In the genomic region with DNA sequence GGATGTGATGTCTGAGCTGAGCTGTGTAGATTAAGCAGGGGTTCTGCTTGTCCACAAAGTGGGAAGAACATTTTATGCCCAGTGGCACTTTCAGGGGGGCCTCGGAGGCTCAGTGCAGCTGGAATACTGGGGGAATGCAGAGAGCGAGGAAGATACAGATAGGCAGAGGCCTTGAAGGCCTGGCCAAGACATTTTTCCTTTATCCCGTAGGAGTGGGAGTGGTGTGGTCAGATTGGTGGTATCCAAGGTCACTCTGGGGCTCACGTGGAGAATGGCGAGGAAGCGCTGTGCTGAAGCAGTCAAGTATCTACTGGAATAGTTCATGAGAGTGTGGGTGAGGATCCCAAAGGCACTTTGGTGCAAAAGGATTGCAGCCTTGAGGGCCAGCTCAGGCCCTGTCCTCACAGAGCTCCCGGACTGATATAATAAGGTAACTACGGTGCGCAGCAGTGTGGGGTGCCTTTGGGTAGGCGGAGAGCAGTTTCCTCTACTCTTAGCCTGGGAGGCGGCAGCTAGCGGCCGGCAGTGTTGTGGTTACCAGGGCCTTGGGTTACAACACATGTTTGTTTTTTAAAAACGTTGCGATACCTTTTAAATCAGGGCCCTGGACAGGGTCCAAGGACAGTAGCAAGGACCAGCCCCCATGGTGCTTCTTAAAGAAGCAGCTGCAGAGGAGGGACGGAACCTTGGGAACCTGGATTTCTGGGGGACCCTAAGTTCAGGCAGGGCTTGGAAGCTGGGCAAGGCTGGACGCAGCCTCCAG, we compare ENCODE assay signal across 9 cellular contexts. TPM values are rescaled to one million over a fixed set of nuclear protein-coding genes. Genes with fewer than 3 reads are reported as not detected.
DNase-seq lines count a peak whose midpoint lies in the region; ATAC-seq, FAIRE-seq and TF ChIP-seq lines count a peak whose summit lies in the region.
"Had no signal": no experiment of that assay in that cellular context is flagged by ENCODE, and none has a peak within 500 bp of the region (broad histone marks: within the 10 kb centered on the region; RNA-seq: fewer than 3 reads in every experiment).

No MANE protein-coding gene starts in this region.

- H3K27ac Mint-ChIP-seq in naive thymus-derived CD4-positive, alpha-beta T cell, result peak overlapping the region; percentile 25 to 95 (median 74)

- intact Hi-C loops in K562 (cut with micrococcal nuclease), result no loop called here
- intact Hi-C loops in naive thymus-derived CD4-positive, alpha-beta T cell (cut with micrococcal nuclease), result loop anchor here (1.0 to 5.0 kb wide), 4 partner anchors 10 to 62 kb away; partner anchors contain the start of gene CCDC69 (in 1 of the 2)

- DNase-seq in GM20000 (ENCODE audit: low spot score) (peak; percentile 82), K562 (ENCODE audit: extremely low read depth in 1 of 4, low spot score in 3 of 4) (no peak), ecto neural progenitor cell (ENCODE audit: low spot score) (no peak), HUDEP-2 (lab: John Stamatoyannopoulos, UW; ENCODE audit: unreplicated experiment in 76 of 76) (no peak), DMS 273 treated with DMSO at 0.1 percent for 48 hours (lab: John Stamatoyannopoulos, UW) (no peak)
- DNase-seq in naive thymus-derived CD4-positive, alpha-beta T cell, result peak in 1 of 9 donors; percentile 34

- H3K36me3 Mint-ChIP-seq in naive thymus-derived CD4-positive, alpha-beta T cell, result peaks cover 0 to 5% (median 0%) of the 10 kb centered on the region in 5 donors

- TF ChIP-seq RAD21 in K562 (CRISPR knock-in tag; conservative IDR thresholded peaks at IDR 0.05 in 1 of 2, IDR thresholded peaks at IDR 0.05 in 1 of 2), result no peak

- 12% methylated on average over 17 of the region's 17 CpGs for WGBS in K562 (ENCODE audit: insufficient coverage, low coverage, missing lambda C conversion rate)

- no peaks in the 10 kb centered on the region for H3K9me3 Mint-ChIP-seq in naive thymus-derived CD4-positive, alpha-beta T cell

- no peak for TF ChIP-seq EP300 in K562 (IDR thresholded peaks at IDR 0.05; ENCODE audit: low read length)

- FAIRE-seq in K562 (lab: Jason Lieb, UNC), result no peak
- FAIRE-seq: keratinocyte had no signal

- no peaks in the 10 kb centered on the region for H4K20me1 ChIP-seq in K562 (replicated peaks; ENCODE audit: control insufficient read depth, insufficient read depth, low read length)

- CTCF ChIA-PET in K562 (lab: Yijun Ruan, JAX; ENCODE audit: low intra/inter-chr PET ratio), result no interaction called here
- CTCF ChIA-PET in naive thymus-derived CD4-positive, alpha-beta T cell (lab: Charles Lee), result interaction anchor here (0.5 to 2.5 kb wide), 8 partner anchors 9 to 109 kb away, joined by 3 to 8 read pairs (median 5); partner anchors contain the start of gene CCDC69

- H3K36me3 ChIP-seq in K562 (ENCODE audit: control insufficient read depth, insufficient read depth, low read length), result no peaks in the 10 kb centered on the region
- no peaks in the 10 kb centered on the region for H3K36me3 ChIP-seq in naive thymus-derived CD4-positive, alpha-beta T cell (ENCODE audit: control insufficient read depth in 2 of 3, insufficient read depth in 3 of 3, low read length in 3 of 3)

- no TSS peak for BruUV-seq in K562 (replicated peaks; lab: Mats Ljungman, UMichigan)

- no peak overlapping the region for H3K4me2 ChIP-seq in K562 (ENCODE audit: insufficient read depth, low read length)

- no peaks in the 10 kb centered on the region for H3K27me3 Mint-ChIP-seq in naive thymus-derived CD4-positive, alpha-beta T cell

- in situ Hi-C loops in K562 (cut with MboI), result loop anchor here (5.0 kb wide), 2 partner anchors 62 to 112 kb away; no protein-coding TSS in a partner anchor

- peaks cover 14 to 37% (median 23%) of the 10 kb centered on the region in 7 donors for H3K4me1 Mint-ChIP-seq in naive thymus-derived CD4-positive, alpha-beta T cell

- POLR2A ChIA-PET in K562 (lab: Yijun Ruan, JAX), result interaction anchor here (0.7 to 1.6 kb wide), 3 partner anchors 11 to 22 kb away, joined by 3 to 4 read pairs (median 3); partner anchors contain the start of gene CCDC69
- POLR2A ChIA-PET in naive thymus-derived CD4-positive, alpha-beta T cell (lab: Charles Lee), result interaction anchor here (0.9 to 2.3 kb wide), 9 partner anchors 9 to 109 kb away, joined by 3 to 27 read pairs (median 8); partner anchors contain the start of genes CCDC69 and GM2A

- H3K27ac ChIP-seq in K562 (ENCODE audit: extremely low read depth, low read depth, low read length), result no peak overlapping the region
- H3K27ac ChIP-seq in naive thymus-derived CD4-positive, alpha-beta T cell (ENCODE audit: low read depth, low read length), result peak overlapping the region; percentile 10

- H3K9me3 ChIP-seq in K562 (replicated peaks; ENCODE audit: control insufficient read depth, insufficient read depth, low read depth, low read length), result no peaks in the 10 kb centered on the region
- no peaks in the 10 kb centered on the region for H3K9me3 ChIP-seq in naive thymus-derived CD4-positive, alpha-beta T cell (ENCODE audit: control insufficient read depth in 2 of 3, low read length in 3 of 3)

- peaks cover 0 to 6% of the 10 kb centered on the region in 2 experiments; a peak in 4 of 5 replicates for H3K4me1 ChIP-seq in K562 (replicated peaks in 1 of 2; ENCODE audit: control insufficient read depth in 2 of 2, insufficient read depth in 2 of 2, low read length in 2 of 2)
- H3K4me1 ChIP-seq in naive thymus-derived CD4-positive, alpha-beta T cell (ENCODE audit: control insufficient read depth in 2 of 2, insufficient read depth in 2 of 2, low read length in 2 of 2), result peaks cover 0 to 23% of the 10 kb centered on the region in 2 donors

- peak; percentile 71 for ATAC-seq in HG03565 (IDR thresholded peaks at IDR 0.05; ENCODE audit: unreplicated experiment)
- peak; percentile 70 for ATAC-seq in K562
- peak; percentile 83 for ATAC-seq in naive thymus-derived CD4-positive, alpha-beta T cell

- peaks cover 5 to 33% of the 10 kb centered on the region in 2 experiments for H3K27me3 ChIP-seq in K562 (ENCODE audit: control insufficient read depth in 2 of 2, insufficient read depth in 2 of 2, low read length in 2 of 2)
- H3K27me3 ChIP-seq in naive thymus-derived CD4-positive, alpha-beta T cell (ENCODE audit: control insufficient read depth in 2 of 2, insufficient read depth in 2 of 2, low read length in 2 of 2), result no peaks in the 10 kb centered on the region

- H3K9me1 ChIP-seq in K562 (ENCODE audit: control insufficient read depth, insufficient read depth, low read length), result no peaks in the 10 kb centered on the region

- H3K79me2 ChIP-seq in K562 (ENCODE audit: control insufficient read depth, insufficient read depth, low read length), result no peaks in the 10 kb centered on the region

- TF ChIP-seq CTCF in GM20000 (IDR thresholded peaks at IDR 0.05; ENCODE audit: extremely low read depth, missing control alignments) (no peak), K562 (IDR thresholded peaks at IDR 0.05 in 2 of 3, conservative IDR thresholded peaks at IDR 0.05 in 1 of 3; ENCODE audit: insufficient read depth in 2 of 3, low read depth in 1 of 3, low read length in 3 of 3) (no peak)

- H3K4me3 Mint-ChIP-seq in naive thymus-derived CD4-positive, alpha-beta T cell, result peak overlapping the region; percentile 62 to 80 (median 75)

- no peak for TF ChIP-seq POLR2A in K562 (conservative IDR thresholded peaks at IDR 0.05)

- no peak overlapping the region for H3K9ac ChIP-seq in K562 (ENCODE audit: insufficient read depth in 1 of 2, low read depth in 2 of 2, low read length in 2 of 2)

- peak overlapping the region; percentile 18; the same call in 1 of the 2 replicates for H2AFZ ChIP-seq in K562 (ENCODE audit: low read depth, low read length)

- peak overlapping the region; percentile 5; the same call in 1 of the 2 replicates for H3K4me3 ChIP-seq in GM08714 (ENCODE audit: low read length)
- no peak overlapping the region for H3K4me3 ChIP-seq in K562
- H3K4me3 ChIP-seq in naive thymus-derived CD4-positive, alpha-beta T cell (ENCODE audit: low read length), result peak overlapping the region; percentile 2

RNA-seq across cellular contexts. Expression of gene CCDC69, which starts 10.8 kb away (rescaled TPM):
- 4.2 and 7.7 TPM in 2 replicates for total RNA-seq in K562 (2011; cell fraction: chromatin; rRNA removed; ENCODE audit: low replicate concordance)
- total RNA-seq in K562 (2011; cell fraction: nucleolus; rRNA removed), result 3.7 and 3.8 TPM in 2 replicates
- 5.5 and 8.5 TPM in 2 replicates for total RNA-seq in K562 (2011; cell fraction: nucleoplasm; rRNA removed)
- total RNA-seq in K562 (2014; rRNA removed), result 8.0 and 10.7 TPM in 2 replicates
- 7.2 and 7.3 TPM in 2 replicates for total RNA-seq in K562 (2014; rRNA removed; fragmentation: Illumina TruSeq; extraction: Trizol)
- total RNA-seq in K562 (2015; rRNA removed; fragmentation: Illumina TruSeq; extraction: Trizol), result 10.4 and 10.6 TPM in 2 replicates
- total RNA-seq in K562 (2021), result 7.5 and 7.6 TPM in 2 replicates
- polyA plus RNA-seq in K562 (2011; rRNA removed), result 11.5 and 12.2 TPM in 2 replicates
- polyA plus RNA-seq in K562 (2011; cell fraction: cytosol; rRNA removed), result 8.8 and 11.5 TPM in 2 replicates
- 4.4 and 4.6 TPM in 2 replicates for polyA plus RNA-seq in K562 (2011; cell fraction: nucleus; rRNA removed)
- 10.4 and 12.9 TPM in 2 replicates for polyA plus RNA-seq in K562 (2012)
- 9.6 and 11.1 TPM in 2 replicates for polyA plus RNA-seq in K562 (2014; fragmentation: Illumina TruSeq; extraction: Trizol)
- polyA plus RNA-seq in K562 (2014; fragmentation: Nextera tagmentation; extraction: Ambion mirVana), result 1 to 10 TPM in 1 of 2 experiments, under 1 TPM in 1; 0.65 to 1.5 TPM
- 6.6 and 7.2 TPM in 2 replicates for polyA plus RNA-seq in K562 (2014; rRNA removed)
- 8.0 and 8.5 TPM in 2 replicates for polyA minus RNA-seq in K562 (2011; rRNA and poly(A)+ RNA removed)
- polyA minus RNA-seq in K562 (2011; cell fraction: cytosol; rRNA and poly(A)+ RNA removed), result 3.7 and 3.9 TPM in 2 replicates
- polyA minus RNA-seq in K562 (2011; cell fraction: nucleus; rRNA and poly(A)+ RNA removed), result 1.8 and 3.9 TPM in 2 replicates
- total RNA-seq in naive thymus-derived CD4-positive, alpha-beta T cell, result 100 to 1,000 TPM in 1 of 5 experiments, 10 to 100 TPM in 4; 63.6 to 104 (median 94.1) TPM
- 100 to 1,000 TPM in 1 of 2 donors, 10 to 100 TPM in 1; 70.4 to 112 TPM for polyA plus RNA-seq in naive thymus-derived CD4-positive, alpha-beta T cell

RNA-seq across cellular contexts. Expression of gene GM2A, which starts 18.3 kb away (rescaled TPM):
- total RNA-seq in K562 (2011; cell fraction: chromatin; rRNA removed; ENCODE audit: low replicate concordance), result 6.6 and 8.0 TPM in 2 replicates
- 8.3 and 9.7 TPM in 2 replicates for total RNA-seq in K562 (2011; cell fraction: nucleolus; rRNA removed)
- 9.1 and 11.3 TPM in 2 replicates for total RNA-seq in K562 (2011; cell fraction: nucleoplasm; rRNA removed)
- total RNA-seq in K562 (2014; rRNA removed) (9.9 and 12.4 TPM in 2 replicates), K562 (2014; rRNA removed; fragmentation: Illumina TruSeq; extraction: Trizol) (11.9 and 12.3 TPM in 2 replicates), K562 (2015; rRNA removed; fragmentation: Illumina TruSeq; extraction: Trizol) (34.0 and 36.0 TPM in 2 replicates), K562 (2021) (13.2 and 14.4 TPM in 2 replicates)
- polyA plus RNA-seq in K562 (2011; rRNA removed) (5.8 and 9.1 TPM in 2 replicates), K562 (2014; fragmentation: Illumina TruSeq; extraction: Trizol) (10.6 and 11.1 TPM in 2 replicates), K562 (2014; fragmentation: Nextera tagmentation; extraction: Ambion mirVana) (1 to 10 TPM; 7.1 to 10.0 TPM), K562 (2014; rRNA removed) (7.3 TPM in 2 replicates)
- polyA plus RNA-seq in K562 (2011; cell fraction: cytosol; rRNA removed), result 5.6 and 8.0 TPM in 2 replicates
- 2.5 and 3.4 TPM in 2 replicates for polyA plus RNA-seq in K562 (2011; cell fraction: nucleus; rRNA removed)
- polyA plus RNA-seq in K562 (2012), result 18.5 and 29.7 TPM in 2 replicates
- 10.4 and 13.3 TPM in 2 replicates for polyA minus RNA-seq in K562 (2011; rRNA and poly(A)+ RNA removed)
- polyA minus RNA-seq in K562 (2011; cell fraction: cytosol; rRNA and poly(A)+ RNA removed), result 6.2 and 9.7 TPM in 2 replicates
- 1.2 and 3.4 TPM in 2 replicates for polyA minus RNA-seq in K562 (2011; cell fraction: nucleus; rRNA and poly(A)+ RNA removed)
- 10 to 100 TPM; 11.1 to 45.6 (median 16.9) TPM for total RNA-seq in naive thymus-derived CD4-positive, alpha-beta T cell
- polyA plus RNA-seq in naive thymus-derived CD4-positive, alpha-beta T cell, result 1 to 10 TPM; 5.0 to 5.4 TPM

Comparison
In these comparisons a context has a peak if more than half of its experiments do, and no peak if none do; other contexts are left out.
1. RNA of gene CCDC69, which starts 10.8 kb away (total RNA-seq): 63.6 to 104 TPM in naive thymus-derived CD4-positive, alpha-beta T cell; 3.7 to 10.7 TPM in K562; every median in the first group is over 4 times any median in the second.
2. Peak in every context shown above with its lines, with median percentiles within 50 percentile points of each other: ATAC-seq.